In the genomic region with DNA sequence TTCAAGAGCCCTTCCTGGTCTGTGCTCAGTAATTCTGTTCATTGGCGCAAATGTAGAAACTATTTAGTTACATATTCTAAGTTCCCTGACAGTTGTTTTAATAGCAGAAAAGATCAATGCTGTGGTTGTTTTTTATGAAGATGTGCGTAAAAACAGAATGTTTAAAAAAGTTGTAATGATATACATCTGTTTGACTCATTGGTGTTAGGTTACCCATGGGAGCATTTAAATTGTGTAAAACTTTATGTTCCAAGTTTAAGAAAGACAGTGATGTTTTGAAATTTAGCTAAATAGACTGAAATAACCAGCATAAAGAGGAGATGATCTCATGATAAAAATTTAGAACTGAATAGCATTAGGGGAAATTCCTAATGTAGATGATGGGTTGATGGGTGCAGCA, we compare ENCODE assay signal across 28 cellular contexts.
"Had no signal": no experiment of that assay in that cellular context is flagged by ENCODE, and none has a peak within 500 bp of the region (broad histone marks: within the 10 kb centered on the region; RNA-seq: fewer than 3 reads in every experiment).

No MANE protein-coding gene starts in this region.

- H3K27me3 Mint-ChIP-seq: dendritic cell treated with granulocyte-macrophage colony-stimulating factor and Interleukin-4, amounts not matched to agents 40 ng/mL and 50 ng/mL, for 4 days; naive B cell had no signal

- H3K9ac ChIP-seq: parathyroid adenoma had no signal

- H3K4me1 ChIP-seq: parathyroid adenoma had no signal

- DNase-seq: activated CD4-positive, alpha-beta T cell treated with anti-CD3 and anti-CD28 coated beads for 1 hour; activated CD8-positive, alpha-beta memory T cell treated with anti-CD3 and anti-CD28 coated beads for 24 hours; activated CD8-positive, alpha-beta memory T cell treated with anti-CD3 and anti-CD28 coated beads, Interleukin-2, amount 50 U/mL, for 48 hours; activated effector memory CD4-positive, alpha-beta T cell treated with Interleukin-2 at 50 U/mL for 16 hours; activated naive CD4-positive, alpha-beta T cell treated with anti-CD3 and anti-CD28 coated beads, Interleukin-2, amount 10 ng/mL, durations not matched to agents 7 days and 5 days; activated naive CD8-positive, alpha-beta T cell treated with anti-CD3 and anti-CD28 coated beads, Interleukin-2, amount 50 U/mL, for 24 hours; activated T-cell treated with anti-CD3 and anti-CD28 coated beads, Interleukin-2, amount 50 U/mL, for 48 hours; effector CD8-positive, alpha-beta T cell; foreskin melanocyte; heart left ventricle; kidney glomerular epithelial cell; left ventricle myocardium superior; mucosa of descending colon; naive B cell; spleen; stimulated activated CD4-positive, alpha-beta T cell treated with anti-CD3 and anti-CD28 coated beads, Interleukin-4, amount 100 ng/mL, for 4 hours; thyroid gland; WERI-Rb-1 had no signal

- H3K36me3 ChIP-seq: cardiac muscle cell, heart left ventricle, neutrophil, spleen, thyroid gland, WERI-Rb-1 had no signal

- H3K27ac ChIP-seq: cardiac muscle cell, heart left ventricle, parathyroid adenoma, spleen, thyroid gland, WERI-Rb-1 had no signal

- ATAC-seq: activated naive CD8-positive, alpha-beta T cell treated with anti-CD3 and anti-CD28 coated beads, Interleukin-2, amount 50 U/mL, for 24 hours; esophagus mucosa; heart left ventricle; left ventricle myocardium superior; mucosa of descending colon; sciatic nerve; stimulated activated memory B cell treated with anti-CD40 and anti-IgM and Interleukin-4, amounts not matched to agents 10 μg/mL and 1 μg/mL and 100 μg/mL, for 72 hours had no signal

- H3K4me3 ChIP-seq: cardiac muscle cell, heart left ventricle, mucosa of descending colon, spleen, thyroid gland had no signal

- H3K36me3 Mint-ChIP-seq: naive B cell; stimulated activated memory B cell treated with anti-CD40 and anti-IgM and Interleukin-4, amounts not matched to agents 10 μg/mL and 1 μg/mL and 100 μg/mL, for 72 hours had no signal

- FAIRE-seq: astrocyte, urothelium cell line had no signal

- H3K27me3 ChIP-seq: heart left ventricle, neutrophil, thyroid gland had no signal

- H3K4me3 Mint-ChIP-seq: activated naive CD4-positive, alpha-beta T cell treated with anti-CD3 and anti-CD28 coated beads, Interleukin-2, amount 10 ng/mL, durations not matched to agents 7 days and 5 days; activated naive CD8-positive, alpha-beta T cell treated with anti-CD3 and anti-CD28 coated beads, Interleukin-2, amount 50 U/mL, for 24 hours; dendritic cell treated with granulocyte-macrophage colony-stimulating factor and Interleukin-4, amounts not matched to agents 40 ng/mL and 50 ng/mL, for 4 days; memory B cell; stimulated activated memory B cell treated with anti-CD40 and anti-IgM and Interleukin-4, amounts not matched to agents 10 μg/mL and 1 μg/mL and 100 μg/mL, for 72 hours had no signal

- H3K9me3 Mint-ChIP-seq: activated naive CD4-positive, alpha-beta T cell treated with anti-CD3 and anti-CD28 coated beads, Interleukin-2, amount 10 ng/mL, durations not matched to agents 7 days and 5 days; activated naive CD8-positive, alpha-beta T cell treated with anti-CD3 and anti-CD28 coated beads, Interleukin-2, amount 50 U/mL, for 24 hours; dendritic cell treated with granulocyte-macrophage colony-stimulating factor and Interleukin-4, amounts not matched to agents 40 ng/mL and 50 ng/mL, for 4 days; memory B cell; naive B cell; stimulated activated memory B cell treated with anti-CD40 and anti-IgM and Interleukin-4, amounts not matched to agents 10 μg/mL and 1 μg/mL and 100 μg/mL, for 72 hours had no signal

- H3K27ac Mint-ChIP-seq: activated naive CD4-positive, alpha-beta T cell treated with anti-CD3 and anti-CD28 coated beads, Interleukin-2, amount 10 ng/mL, durations not matched to agents 7 days and 5 days; activated naive CD8-positive, alpha-beta T cell treated with anti-CD3 and anti-CD28 coated beads, Interleukin-2, amount 50 U/mL, for 24 hours; dendritic cell treated with granulocyte-macrophage colony-stimulating factor and Interleukin-4, amounts not matched to agents 40 ng/mL and 50 ng/mL, for 4 days; memory B cell; stimulated activated memory B cell treated with anti-CD40 and anti-IgM and Interleukin-4, amounts not matched to agents 10 μg/mL and 1 μg/mL and 100 μg/mL, for 72 hours had no signal

- H2AFZ ChIP-seq: parathyroid adenoma had no signal

- H3K9me3 ChIP-seq: heart left ventricle, mucosa of descending colon, neutrophil, spleen, thyroid gland had no signal
